Comparison of ENCODE assay signal across 9 cellular contexts in genomic region chr17:6701719-6702118, GRCh38. TPM values are rescaled to one million over a fixed set of nuclear protein-coding genes. Genes with fewer than 3 reads are reported as not detected.
A peak's percentile ranks its signal among the peaks of the same experiment; 100 is the strongest.
DNase-seq lines count a peak whose midpoint lies in the region; ATAC-seq and TF ChIP-seq lines count a peak whose summit lies in the region.
"Had no signal": no experiment of that assay in that cellular context is flagged by ENCODE, and none has a peak within 500 bp of the region (broad histone marks: within the 10 kb centered on the region; RNA-seq: fewer than 3 reads in every experiment).

No MANE protein-coding gene starts in this region.

- no peaks in the 10 kb centered on the region for H3K27me3 ChIP-seq in naive thymus-derived CD4-positive, alpha-beta T cell (ENCODE audit: control insufficient read depth in 2 of 2, insufficient read depth in 2 of 2, low read length in 2 of 2)
- no peaks in the 10 kb centered on the region for H3K27me3 ChIP-seq in gastrocnemius medialis

- no peaks in the 10 kb centered on the region for H3K4me1 ChIP-seq in naive thymus-derived CD4-positive, alpha-beta T cell (ENCODE audit: control insufficient read depth in 2 of 2, insufficient read depth in 2 of 2, low read length in 2 of 2)
- no peaks in the 10 kb centered on the region for H3K4me1 ChIP-seq in gastrocnemius medialis

- H3K4me1 Mint-ChIP-seq in activated naive CD4-positive, alpha-beta T cell treated with anti-CD3 and anti-CD28 coated beads for 36 hours (ENCODE audit: low read depth): peaks cover 4% of the 10 kb centered on the region
- peaks cover 0 to 2% (median 0%) of the 10 kb centered on the region in 7 donors for H3K4me1 Mint-ChIP-seq in naive thymus-derived CD4-positive, alpha-beta T cell

- in situ Hi-C loops in gastrocnemius medialis (cut with MboI; ENCODE audit: low sequenced_read_pairs in 4 of 4): no loop called here

- DNase-seq in DMS53 treated with DMSO at 0.1 percent for 48 hours (lab: John Stamatoyannopoulos, UW; ENCODE audit: unreplicated experiment): peak; percentile 12
- no peak for DNase-seq in LNCaP clone FGC (ENCODE audit: low read depth)
- peak; percentile 55 for DNase-seq in activated naive CD4-positive, alpha-beta T cell treated with anti-CD3 and anti-CD28 coated beads for 36 hours
- peak in 5 of 9 donors; percentile 10 to 34 (median 18) for DNase-seq in naive thymus-derived CD4-positive, alpha-beta T cell
- no peak for DNase-seq in NCI-H1048 (lab: John Stamatoyannopoulos, UW)
- DNase-seq in gastrocnemius medialis: no peak

- peak; percentile 19; the same call in 1 of the 2 replicates for TF ChIP-seq CTCF in LNCaP clone FGC (IDR thresholded peaks at IDR 0.05; ENCODE audit: control insufficient read depth, extremely low read depth, insufficient read depth)
- peak in 1 of 5 experiments; percentile 14 for TF ChIP-seq CTCF in gastrocnemius medialis (IDR thresholded peaks at IDR 0.05 in 4 of 5, conservative IDR thresholded peaks at IDR 0.05 in 1 of 5)

- intact Hi-C loops in activated naive CD4-positive, alpha-beta T cell treated with anti-CD3 and anti-CD28 coated beads for 36 hours (cut with micrococcal nuclease): no loop called here
- intact Hi-C loops in naive thymus-derived CD4-positive, alpha-beta T cell (cut with micrococcal nuclease): loop anchor here in 1 of 2 donors (2.0 kb wide), 1 partner anchor 229 kb away; no protein-coding TSS in a partner anchor
- intact Hi-C loops in gastrocnemius medialis (cut with DNase I; ENCODE audit: low total_unique reads): no loop called here

- no peaks in the 10 kb centered on the region for H3K9me3 Mint-ChIP-seq in activated naive CD4-positive, alpha-beta T cell treated with anti-CD3 and anti-CD28 coated beads for 36 hours
- no peaks in the 10 kb centered on the region for H3K9me3 Mint-ChIP-seq in naive thymus-derived CD4-positive, alpha-beta T cell

- no peak overlapping the region for H3K4me3 ChIP-seq in LNCaP clone FGC (ENCODE audit: low read depth, low read length)
- no peak overlapping the region for H3K4me3 ChIP-seq in naive thymus-derived CD4-positive, alpha-beta T cell (ENCODE audit: low read length)
- no peak overlapping the region for H3K4me3 ChIP-seq in gastrocnemius medialis
- H3K4me3 ChIP-seq: dorsolateral prefrontal cortex had no signal

- POLR2A ChIA-PET in naive thymus-derived CD4-positive, alpha-beta T cell (lab: Charles Lee): no interaction called here

- no peaks in the 10 kb centered on the region for H3K27me3 Mint-ChIP-seq in activated naive CD4-positive, alpha-beta T cell treated with anti-CD3 and anti-CD28 coated beads for 36 hours (ENCODE audit: low read depth)
- H3K27me3 Mint-ChIP-seq in naive thymus-derived CD4-positive, alpha-beta T cell: peaks cover 5 to 23% (median 17%) of the 10 kb centered on the region in 5 donors

- no peak overlapping the region for H3K27ac ChIP-seq in naive thymus-derived CD4-positive, alpha-beta T cell (ENCODE audit: low read depth, low read length)
- H3K27ac ChIP-seq in gastrocnemius medialis: no peak overlapping the region
- H3K27ac ChIP-seq: dorsolateral prefrontal cortex had no signal

- no peak overlapping the region for H3K4me3 Mint-ChIP-seq in activated naive CD4-positive, alpha-beta T cell treated with anti-CD3 and anti-CD28 coated beads for 36 hours
- H3K4me3 Mint-ChIP-seq in naive thymus-derived CD4-positive, alpha-beta T cell: no peak overlapping the region

- no peaks in the 10 kb centered on the region for H3K36me3 ChIP-seq in naive thymus-derived CD4-positive, alpha-beta T cell (ENCODE audit: control insufficient read depth in 2 of 3, insufficient read depth in 3 of 3, low read length in 3 of 3)
- H3K36me3 ChIP-seq in gastrocnemius medialis: no peaks in the 10 kb centered on the region

- ATAC-seq in naive thymus-derived CD4-positive, alpha-beta T cell: peak; percentile 69
- ATAC-seq in GM21381 (IDR thresholded peaks at IDR 0.05; ENCODE audit: unreplicated experiment) (no peak), HG02798 (IDR thresholded peaks at IDR 0.05; ENCODE audit: poor library complexity, unreplicated experiment) (no peak), gastrocnemius medialis (no peak)

- H3K36me3 Mint-ChIP-seq in activated naive CD4-positive, alpha-beta T cell treated with anti-CD3 and anti-CD28 coated beads for 36 hours (ENCODE audit: low read depth): no peaks in the 10 kb centered on the region
- H3K36me3 Mint-ChIP-seq in naive thymus-derived CD4-positive, alpha-beta T cell: no peaks in the 10 kb centered on the region

- H3K9me3 ChIP-seq in naive thymus-derived CD4-positive, alpha-beta T cell (ENCODE audit: control insufficient read depth in 2 of 3, low read length in 3 of 3): no peaks in the 10 kb centered on the region
- H3K9me3 ChIP-seq in gastrocnemius medialis: no peaks in the 10 kb centered on the region

- TF ChIP-seq POLR2A in gastrocnemius medialis (IDR thresholded peaks at IDR 0.05): no peak

- no peak overlapping the region for H3K27ac Mint-ChIP-seq in activated naive CD4-positive, alpha-beta T cell treated with anti-CD3 and anti-CD28 coated beads for 36 hours
- H3K27ac Mint-ChIP-seq in naive thymus-derived CD4-positive, alpha-beta T cell: no peak overlapping the region

- CTCF ChIA-PET in activated naive CD4-positive, alpha-beta T cell treated with anti-CD3 and anti-CD28 coated beads for 36 hours (lab: Charles Lee): interaction anchor here (0.7 to 1.2 kb wide), 3 partner anchors 36 to 202 kb away, joined by 3 to 4 read pairs (median 3); no protein-coding TSS in a partner anchor
- CTCF ChIA-PET in naive thymus-derived CD4-positive, alpha-beta T cell (lab: Charles Lee): no interaction called here

RNA-seq across cellular contexts. Expression of gene SLC13A5, which starts 11.4 kb away (rescaled TPM):
- not detected for total RNA-seq in activated naive CD4-positive, alpha-beta T cell treated with anti-CD3 and anti-CD28 coated beads for 36 hours
- not detected for total RNA-seq in naive thymus-derived CD4-positive, alpha-beta T cell
- polyA plus RNA-seq in naive thymus-derived CD4-positive, alpha-beta T cell: not detected
- under 1 TPM in 3 of 4 donors, not detected in 1; 0.10 to 0.64 (median 0.39) TPM for total RNA-seq in gastrocnemius medialis

RNA-seq across cellular contexts. Expression of gene C17orf100, which starts 50.2 kb away (rescaled TPM):
- 1 to 10 TPM in 1 of 2 experiments, under 1 TPM in 1; 0.99 to 1.2 TPM for total RNA-seq in activated naive CD4-positive, alpha-beta T cell treated with anti-CD3 and anti-CD28 coated beads for 36 hours
- 1 to 10 TPM; 1.9 to 6.1 (median 1.9) TPM for total RNA-seq in naive thymus-derived CD4-positive, alpha-beta T cell
- 1 to 10 TPM; 6.1 to 9.5 TPM for polyA plus RNA-seq in naive thymus-derived CD4-positive, alpha-beta T cell
- under 1 TPM in 1 of 4 donors, not detected in 3; 0.27 TPM for total RNA-seq in gastrocnemius medialis

RNA-seq across cellular contexts. Expression of gene MED31, which starts 50.3 kb away (rescaled TPM):
- 10 to 100 TPM; 21.7 to 22.5 TPM for total RNA-seq in activated naive CD4-positive, alpha-beta T cell treated with anti-CD3 and anti-CD28 coated beads for 36 hours
- total RNA-seq in naive thymus-derived CD4-positive, alpha-beta T cell: 10 to 100 TPM; 21.4 to 41.2 (median 28.2) TPM
- polyA plus RNA-seq in naive thymus-derived CD4-positive, alpha-beta T cell: 10 to 100 TPM; 24.0 to 26.7 TPM
- 1 to 10 TPM; 3.8 to 8.6 (median 7.2) TPM for total RNA-seq in gastrocnemius medialis

RNA-seq across cellular contexts. Expression of gene XAF1, which starts 54.1 kb away (rescaled TPM):
- total RNA-seq in activated naive CD4-positive, alpha-beta T cell treated with anti-CD3 and anti-CD28 coated beads for 36 hours: 10 to 100 TPM; 15.0 to 19.0 TPM
- total RNA-seq in naive thymus-derived CD4-positive, alpha-beta T cell: 100 to 1,000 TPM in 1 of 5 experiments, 10 to 100 TPM in 4; 36.3 to 475 (median 76.6) TPM
- 10 to 100 TPM; 28.1 to 53.4 TPM for polyA plus RNA-seq in naive thymus-derived CD4-positive, alpha-beta T cell
- 10 to 100 TPM in 2 of 4 donors, 1 to 10 TPM in 2; 6.1 to 15.7 (median 9.8) TPM for total RNA-seq in gastrocnemius medialis

Comparison
In these comparisons a context has a peak if more than half of its experiments do, and no peak if none do; other contexts are left out.
1. DNase-seq: peak in DMS53 treated with DMSO at 0.1 percent for 48 hours (single experiment), activated naive CD4-positive, alpha-beta T cell treated with anti-CD3 and anti-CD28 coated beads for 36 hours (single experiment) and naive thymus-derived CD4-positive, alpha-beta T cell (5 of 9); none in LNCaP clone FGC (single experiment), NCI-H1048 (single experiment) and gastrocnemius medialis (0 of 2).